ENCODE assay signal across 8 cellular contexts in genomic region chr9:28774433-28775029, GRCh38.
DNase-seq lines count a peak whose midpoint lies in the region; ATAC-seq and TF ChIP-seq lines count a peak whose summit lies in the region.

No MANE protein-coding gene starts in this region.

- DNase-seq in AG09309 (ENCODE audit: low read depth), result no peak
- DNase-seq in NCI-H2171 treated with DMSO at 0.1 percent for 48 hours (lab: John Stamatoyannopoulos, UW), result peak; percentile 19
- DNase-seq in cerebellum (ENCODE audit: low spot score), result peak; percentile 1
- no peak for DNase-seq in activated effector memory CD4-positive, alpha-beta T cell treated with anti-CD3 and anti-CD28 coated beads, Interleukin-2, amount 50 U/mL, for 16 hours
- no peak for DNase-seq in activated CD4-positive, alpha-beta T cell treated with anti-CD3 and anti-CD28 coated beads, Interleukin-2, amount 10 ng/mL, durations not matched to agents 24 days and 14 days
- DNase-seq in NCI-H187 treated with DMSO at 0.1 percent for 48 hours (lab: John Stamatoyannopoulos, UW), result no peak

- TF ChIP-seq CTCF in AG09309 (IDR thresholded peaks at IDR 0.05; ENCODE audit: control insufficient read depth, insufficient read depth, low read depth, low read length, missing control alignments) (peak; percentile 4), neural cell (IDR thresholded peaks at IDR 0.05; ENCODE audit: poor library complexity, severe bottlenecking) (peak; percentile 66)

- H3K4me3 ChIP-seq in AG09309 (ENCODE audit: control insufficient read depth, low read depth, low read length) (no peak overlapping the region), neural cell (ENCODE audit: low read length) (no peak overlapping the region)

- H3K27ac Mint-ChIP-seq in activated CD4-positive, alpha-beta T cell treated with anti-CD3 and anti-CD28 coated beads, Interleukin-2, amount 10 ng/mL, durations not matched to agents 24 days and 14 days, result no peak overlapping the region

- no peaks in the 10 kb centered on the region for H4K20me1 ChIP-seq in neural cell (ENCODE audit: insufficient read depth)

- H3K27me3 Mint-ChIP-seq in activated CD4-positive, alpha-beta T cell treated with anti-CD3 and anti-CD28 coated beads, Interleukin-2, amount 10 ng/mL, durations not matched to agents 24 days and 14 days, result no peaks in the 10 kb centered on the region

- no peak overlapping the region for H2AFZ ChIP-seq in neural cell (ENCODE audit: low read depth, low read length)

- H3K4me3 Mint-ChIP-seq in activated CD4-positive, alpha-beta T cell treated with anti-CD3 and anti-CD28 coated beads, Interleukin-2, amount 10 ng/mL, durations not matched to agents 24 days and 14 days, result no peak overlapping the region

- H3K27ac ChIP-seq in neural cell (ENCODE audit: low read length), result no peak overlapping the region

- no peak overlapping the region for H3K4me2 ChIP-seq in neural cell (ENCODE audit: low read length)

- no peaks in the 10 kb centered on the region for H3K9me2 ChIP-seq in neural cell (ENCODE audit: insufficient read depth, low read length)

- H3F3A ChIP-seq in neural cell (ENCODE audit: insufficient read depth, low read length, poor library complexity, severe bottlenecking), result no peaks in the 10 kb centered on the region

- H3K36me3 Mint-ChIP-seq in activated CD4-positive, alpha-beta T cell treated with anti-CD3 and anti-CD28 coated beads, Interleukin-2, amount 10 ng/mL, durations not matched to agents 24 days and 14 days (ENCODE audit: low read depth), result no peaks in the 10 kb centered on the region

- peak; percentile 69 for TF ChIP-seq RAD21 in neural cell (conservative IDR thresholded peaks at IDR 0.05)

- H3K27me3 ChIP-seq in neural cell (ENCODE audit: insufficient read depth, low read depth, low read length), result no peaks in the 10 kb centered on the region

- no peaks in the 10 kb centered on the region for H3K4me1 Mint-ChIP-seq in activated CD4-positive, alpha-beta T cell treated with anti-CD3 and anti-CD28 coated beads, Interleukin-2, amount 10 ng/mL, durations not matched to agents 24 days and 14 days

- intact Hi-C loops in activated CD4-positive, alpha-beta T cell treated with anti-CD3 and anti-CD28 coated beads, Interleukin-2, amount 10 ng/mL, durations not matched to agents 24 days and 14 days (cut with micrococcal nuclease), result no loop called here

- TF ChIP-seq EP300 in neural cell (conservative IDR thresholded peaks at IDR 0.05; ENCODE audit: poor library complexity, severe bottlenecking), result no peak

- H3K79me2 ChIP-seq in neural cell (replicated peaks; ENCODE audit: insufficient read depth, low read length), result no peaks in the 10 kb centered on the region

- no peaks in the 10 kb centered on the region for H3K9me3 Mint-ChIP-seq in activated CD4-positive, alpha-beta T cell treated with anti-CD3 and anti-CD28 coated beads, Interleukin-2, amount 10 ng/mL, durations not matched to agents 24 days and 14 days

- no peaks in the 10 kb centered on the region for H3K36me3 ChIP-seq in neural cell (ENCODE audit: insufficient read depth, low read length)

- H3K9me3 ChIP-seq in neural cell (ENCODE audit: low read length), result no peaks in the 10 kb centered on the region

- ATAC-seq in GM21786 (IDR thresholded peaks at IDR 0.05; ENCODE audit: unreplicated experiment), result peak; percentile 64

- H3K9ac ChIP-seq in neural cell (ENCODE audit: low read length), result no peak overlapping the region

TF ChIP-seq in neural cell, 6 proteins besides CTCF, POLR2A, EP300 and RAD21:
- TF ChIP-seq SMC3 (conservative IDR thresholded peaks at IDR 0.05; ENCODE audit: poor library complexity), result peak; percentile 67
- no peak for TF ChIP-seq TAF1 (IDR thresholded peaks at IDR 0.05; ENCODE audit: low read depth)

Comparison
In these comparisons a context has a peak if more than half of its experiments do, and no peak if none do; other contexts are left out.
1. DNase-seq: peak in NCI-H2171 treated with DMSO at 0.1 percent for 48 hours (single experiment) and cerebellum (single experiment); none in AG09309 (single experiment), activated effector memory CD4-positive, alpha-beta T cell treated with anti-CD3 and anti-CD28 coated beads, Interleukin-2, amount 50 U/mL, for 16 hours (single experiment), activated CD4-positive, alpha-beta T cell treated with anti-CD3 and anti-CD28 coated beads, Interleukin-2, amount 10 ng/mL, durations not matched to agents 24 days and 14 days (single experiment) and NCI-H187 treated with DMSO at 0.1 percent for 48 hours (single experiment).